In genomic region chr15:44250566-44250965, GRCh38 we compare ENCODE assay signal across 18 cellular contexts.
"Had no signal": no experiment of that assay in that cellular context is flagged by ENCODE, and none has a peak within 500 bp of the region (broad histone marks: within the 10 kb centered on the region; RNA-seq: fewer than 3 reads in every experiment).

No MANE protein-coding gene starts in this region.

- H3K27ac ChIP-seq: brain microvascular endothelial cell, left lung, prostate gland had no signal

- H3K27me3 ChIP-seq: brain microvascular endothelial cell had no signal

- FAIRE-seq: kidney, small intestine, urothelium cell line had no signal

- H3K4me3 ChIP-seq: left lung, mucosa of descending colon, prostate gland had no signal

- ATAC-seq: activated T-cell treated with anti-CD3 and anti-CD28 coated beads, Interleukin-2, amount 50 U/mL, for 72 hours; left lung; mucosa of descending colon; naive thymus-derived CD4-positive, alpha-beta T cell; right cardiac atrium had no signal

- DNase-seq: activated CD4-positive, alpha-beta T cell treated with anti-CD3 and anti-CD28 coated beads, Interleukin-2, amount 10 ng/mL, durations not matched to agents 7 days and 5 days; activated CD8-positive, alpha-beta memory T cell treated with anti-CD3 and anti-CD28 coated beads, Interleukin-2, amount 50 U/mL, for 48 hours; activated gamma-delta T cell; activated T-cell treated with anti-CD3 and anti-CD28 coated beads, Interleukin-2, amount 50 U/mL, for 72 hours; amygdala; brain microvascular endothelial cell; hippocampal formation; kidney; left lung; mammary epithelial cell; mucosa of descending colon; naive thymus-derived CD4-positive, alpha-beta T cell; right cardiac atrium; small intestine had no signal

- H3K27ac Mint-ChIP-seq: activated CD4-positive, alpha-beta T cell treated with anti-CD3 and anti-CD28 coated beads, Interleukin-2, amount 10 ng/mL, durations not matched to agents 7 days and 5 days; activated naive CD8-positive, alpha-beta T cell; activated T-cell treated with anti-CD3 and anti-CD28 coated beads, Interleukin-2, amount 50 U/mL, for 72 hours; naive thymus-derived CD4-positive, alpha-beta T cell; stimulated activated naive CD8-positive, alpha-beta T cell treated with anti-CD3 and anti-CD28 coated beads, Interleukin-15, Interleukin-2, amounts not matched to agents 100 ng/mL and 50 ng/mL, for 24 hours had no signal

- H3K4me3 Mint-ChIP-seq: activated CD4-positive, alpha-beta T cell treated with anti-CD3 and anti-CD28 coated beads, Interleukin-2, amount 10 ng/mL, durations not matched to agents 7 days and 5 days; activated naive CD8-positive, alpha-beta T cell; activated T-cell treated with anti-CD3 and anti-CD28 coated beads, Interleukin-2, amount 50 U/mL, for 72 hours; naive thymus-derived CD4-positive, alpha-beta T cell; stimulated activated naive CD8-positive, alpha-beta T cell treated with anti-CD3 and anti-CD28 coated beads, Interleukin-15, Interleukin-2, amounts not matched to agents 100 ng/mL and 50 ng/mL, for 24 hours had no signal

- H3K9me3 Mint-ChIP-seq: activated CD4-positive, alpha-beta T cell treated with anti-CD3 and anti-CD28 coated beads, Interleukin-2, amount 10 ng/mL, durations not matched to agents 7 days and 5 days; activated T-cell treated with anti-CD3 and anti-CD28 coated beads, Interleukin-2, amount 50 U/mL, for 72 hours; naive thymus-derived CD4-positive, alpha-beta T cell; stimulated activated naive CD8-positive, alpha-beta T cell treated with anti-CD3 and anti-CD28 coated beads, Interleukin-15, Interleukin-2, amounts not matched to agents 100 ng/mL and 50 ng/mL, for 24 hours had no signal

- H3K36me3 Mint-ChIP-seq: activated naive CD8-positive, alpha-beta T cell; naive thymus-derived CD4-positive, alpha-beta T cell had no signal

- H3K36me3 ChIP-seq: brain microvascular endothelial cell, left lung, prostate gland had no signal

- H3K27me3 Mint-ChIP-seq: activated CD4-positive, alpha-beta T cell treated with anti-CD3 and anti-CD28 coated beads, Interleukin-2, amount 10 ng/mL, durations not matched to agents 7 days and 5 days; stimulated activated naive CD8-positive, alpha-beta T cell treated with anti-CD3 and anti-CD28 coated beads, Interleukin-15, Interleukin-2, amounts not matched to agents 100 ng/mL and 50 ng/mL, for 24 hours had no signal

- H3K4me1 ChIP-seq: left lung, prostate gland had no signal

- H3K9me3 ChIP-seq: left lung, mucosa of descending colon, prostate gland had no signal
